Comparison of ENCODE assay signal across 19 cellular contexts in genomic region chr13:99693812-99694211, GRCh38.
"Had no signal": no experiment of that assay in that cellular context is flagged by ENCODE, and none has a peak within 500 bp of the region (broad histone marks: within the 10 kb centered on the region; RNA-seq: fewer than 3 reads in every experiment).

No MANE protein-coding gene starts in this region.

- H3K9ac ChIP-seq: parathyroid adenoma had no signal

- H3K27me3 Mint-ChIP-seq: activated CD8-positive, alpha-beta T cell treated with anti-CD3 and anti-CD28 coated beads for 36 hours; activated T-cell treated with anti-CD3 and anti-CD28 coated beads, Interleukin-2, amount 50 U/mL, for 24 hours; central memory CD8-positive, alpha-beta T cell; stimulated activated naive CD8-positive, alpha-beta T cell treated with anti-CD3 and anti-CD28 coated beads, Interleukin-15, amount 100 ng/mL, for 72 hours had no signal

- H3K4me3 Mint-ChIP-seq: activated CD4-positive, alpha-beta T cell treated with anti-CD3 and anti-CD28 coated beads, Interleukin-2, amount 10 ng/mL, durations not matched to agents 24 days and 14 days; activated CD8-positive, alpha-beta T cell treated with anti-CD3 and anti-CD28 coated beads for 36 hours; activated T-cell treated with anti-CD3 and anti-CD28 coated beads, Interleukin-2, amount 50 U/mL, for 24 hours; central memory CD8-positive, alpha-beta T cell; natural killer cell; stimulated activated naive CD8-positive, alpha-beta T cell treated with anti-CD3 and anti-CD28 coated beads, Interleukin-15, amount 100 ng/mL, for 72 hours had no signal

- H3K4me3 ChIP-seq: colonic mucosa, right lobe of liver, suprapubic skin, transverse colon, uterus had no signal

- H3K79me2 ChIP-seq: parathyroid adenoma had no signal

- H3K9me3 Mint-ChIP-seq: activated CD4-positive, alpha-beta T cell treated with anti-CD3 and anti-CD28 coated beads, Interleukin-2, amount 10 ng/mL, durations not matched to agents 24 days and 14 days; activated CD8-positive, alpha-beta T cell treated with anti-CD3 and anti-CD28 coated beads for 36 hours; activated T-cell treated with anti-CD3 and anti-CD28 coated beads, Interleukin-2, amount 50 U/mL, for 24 hours; activated T-helper 2 cell treated with anti-CD3 and anti-CD28 coated beads, Interferon-gamma antibody, Interleukin-2, Interleukin-4, amounts not matched to agents 10 μg/mL and 5 μg/mL and 100 μg/mL, durations not matched to agents 14 hours and 24 hours and 36 hours; central memory CD8-positive, alpha-beta T cell; natural killer cell; stimulated activated naive CD8-positive, alpha-beta T cell treated with anti-CD3 and anti-CD28 coated beads, Interleukin-15, amount 100 ng/mL, for 72 hours had no signal

- H3K27ac ChIP-seq: colonic mucosa, parathyroid adenoma, right lobe of liver, suprapubic skin, transverse colon, uterus had no signal

- H3K36me3 Mint-ChIP-seq: natural killer cell had no signal

- H3K4me1 ChIP-seq: colonic mucosa, parathyroid adenoma, right lobe of liver, suprapubic skin, uterus had no signal

- H3K36me3 ChIP-seq: colonic mucosa, right lobe of liver, suprapubic skin, transverse colon, uterus had no signal

- H3K27me3 ChIP-seq: colonic mucosa, right lobe of liver, suprapubic skin, transverse colon, uterus had no signal

- H2AFZ ChIP-seq: parathyroid adenoma had no signal

- DNase-seq: activated CD4-positive, alpha-beta T cell treated with anti-CD3 and anti-CD28 coated beads, Interleukin-2, amount 10 ng/mL, durations not matched to agents 24 days and 14 days; activated CD8-positive, alpha-beta T cell treated with anti-CD3 and anti-CD28 coated beads for 36 hours; activated naive CD4-positive, alpha-beta T cell treated with Interleukin-2 at 50 U/mL for 16 hours; activated T-cell treated with anti-CD3 and anti-CD28 coated beads, Interleukin-2, amount 50 U/mL, for 24 hours; colonic mucosa; head of caudate nucleus; natural killer cell; right lobe of liver; small intestine; stimulated activated CD4-positive, alpha-beta T cell treated with anti-CD3 and anti-CD28 coated beads, Interleukin-15, amount 100 ng/mL, for 24 hours; stimulated activated CD4-positive, alpha-beta T cell treated with anti-CD3 and anti-CD28 coated beads, Interleukin-2, amount 100 ng/mL, for 48 hours; stimulated activated naive CD8-positive, alpha-beta T cell treated with anti-CD3 and anti-CD28 coated beads, Interleukin-15, amount 100 ng/mL, for 72 hours; T1000; transverse colon; uterus had no signal

- H3K4me1 Mint-ChIP-seq: activated CD4-positive, alpha-beta T cell treated with anti-CD3 and anti-CD28 coated beads, Interleukin-2, amount 10 ng/mL, durations not matched to agents 24 days and 14 days; central memory CD8-positive, alpha-beta T cell; natural killer cell had no signal

- H3K9me3 ChIP-seq: colonic mucosa, right lobe of liver, suprapubic skin, transverse colon, uterus had no signal

- H3K27ac Mint-ChIP-seq: activated CD4-positive, alpha-beta T cell treated with anti-CD3 and anti-CD28 coated beads, Interleukin-2, amount 10 ng/mL, durations not matched to agents 24 days and 14 days; activated CD8-positive, alpha-beta T cell treated with anti-CD3 and anti-CD28 coated beads for 36 hours; activated T-cell treated with anti-CD3 and anti-CD28 coated beads, Interleukin-2, amount 50 U/mL, for 24 hours; activated T-helper 2 cell treated with anti-CD3 and anti-CD28 coated beads, Interferon-gamma antibody, Interleukin-2, Interleukin-4, amounts not matched to agents 10 μg/mL and 5 μg/mL and 100 μg/mL, durations not matched to agents 14 hours and 24 hours and 36 hours; natural killer cell; stimulated activated naive CD8-positive, alpha-beta T cell treated with anti-CD3 and anti-CD28 coated beads, Interleukin-15, amount 100 ng/mL, for 72 hours had no signal
